ENCODE assay signal across 1 cellular context in the genomic region with DNA sequence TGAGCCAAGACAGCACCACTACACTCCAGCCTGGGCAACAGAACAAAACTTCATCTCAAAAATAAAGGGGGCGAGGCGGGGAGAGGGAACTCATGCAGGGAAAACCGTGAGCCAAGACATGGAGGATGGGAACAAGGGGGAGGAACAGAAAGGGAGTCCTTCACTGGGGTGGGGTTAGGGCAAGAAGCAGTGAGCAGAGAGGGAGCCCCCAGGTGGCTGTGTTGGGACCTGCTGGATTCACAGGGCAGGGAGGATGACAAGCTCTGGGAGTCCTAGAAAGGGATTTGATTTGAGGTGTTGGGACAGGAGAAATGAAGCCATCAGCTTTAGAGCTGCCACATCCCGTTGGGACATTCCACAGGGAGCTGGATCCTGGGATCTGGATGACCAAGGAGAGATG.
TF ChIP-seq lines count a peak whose summit lies in the region.

No MANE protein-coding gene starts in this region.

TF ChIP-seq in GM23338, 12 proteins besides CTCF, POLR2A, EP300 and RAD21 (continued from another document):
- TF ChIP-seq, protein P1, sequence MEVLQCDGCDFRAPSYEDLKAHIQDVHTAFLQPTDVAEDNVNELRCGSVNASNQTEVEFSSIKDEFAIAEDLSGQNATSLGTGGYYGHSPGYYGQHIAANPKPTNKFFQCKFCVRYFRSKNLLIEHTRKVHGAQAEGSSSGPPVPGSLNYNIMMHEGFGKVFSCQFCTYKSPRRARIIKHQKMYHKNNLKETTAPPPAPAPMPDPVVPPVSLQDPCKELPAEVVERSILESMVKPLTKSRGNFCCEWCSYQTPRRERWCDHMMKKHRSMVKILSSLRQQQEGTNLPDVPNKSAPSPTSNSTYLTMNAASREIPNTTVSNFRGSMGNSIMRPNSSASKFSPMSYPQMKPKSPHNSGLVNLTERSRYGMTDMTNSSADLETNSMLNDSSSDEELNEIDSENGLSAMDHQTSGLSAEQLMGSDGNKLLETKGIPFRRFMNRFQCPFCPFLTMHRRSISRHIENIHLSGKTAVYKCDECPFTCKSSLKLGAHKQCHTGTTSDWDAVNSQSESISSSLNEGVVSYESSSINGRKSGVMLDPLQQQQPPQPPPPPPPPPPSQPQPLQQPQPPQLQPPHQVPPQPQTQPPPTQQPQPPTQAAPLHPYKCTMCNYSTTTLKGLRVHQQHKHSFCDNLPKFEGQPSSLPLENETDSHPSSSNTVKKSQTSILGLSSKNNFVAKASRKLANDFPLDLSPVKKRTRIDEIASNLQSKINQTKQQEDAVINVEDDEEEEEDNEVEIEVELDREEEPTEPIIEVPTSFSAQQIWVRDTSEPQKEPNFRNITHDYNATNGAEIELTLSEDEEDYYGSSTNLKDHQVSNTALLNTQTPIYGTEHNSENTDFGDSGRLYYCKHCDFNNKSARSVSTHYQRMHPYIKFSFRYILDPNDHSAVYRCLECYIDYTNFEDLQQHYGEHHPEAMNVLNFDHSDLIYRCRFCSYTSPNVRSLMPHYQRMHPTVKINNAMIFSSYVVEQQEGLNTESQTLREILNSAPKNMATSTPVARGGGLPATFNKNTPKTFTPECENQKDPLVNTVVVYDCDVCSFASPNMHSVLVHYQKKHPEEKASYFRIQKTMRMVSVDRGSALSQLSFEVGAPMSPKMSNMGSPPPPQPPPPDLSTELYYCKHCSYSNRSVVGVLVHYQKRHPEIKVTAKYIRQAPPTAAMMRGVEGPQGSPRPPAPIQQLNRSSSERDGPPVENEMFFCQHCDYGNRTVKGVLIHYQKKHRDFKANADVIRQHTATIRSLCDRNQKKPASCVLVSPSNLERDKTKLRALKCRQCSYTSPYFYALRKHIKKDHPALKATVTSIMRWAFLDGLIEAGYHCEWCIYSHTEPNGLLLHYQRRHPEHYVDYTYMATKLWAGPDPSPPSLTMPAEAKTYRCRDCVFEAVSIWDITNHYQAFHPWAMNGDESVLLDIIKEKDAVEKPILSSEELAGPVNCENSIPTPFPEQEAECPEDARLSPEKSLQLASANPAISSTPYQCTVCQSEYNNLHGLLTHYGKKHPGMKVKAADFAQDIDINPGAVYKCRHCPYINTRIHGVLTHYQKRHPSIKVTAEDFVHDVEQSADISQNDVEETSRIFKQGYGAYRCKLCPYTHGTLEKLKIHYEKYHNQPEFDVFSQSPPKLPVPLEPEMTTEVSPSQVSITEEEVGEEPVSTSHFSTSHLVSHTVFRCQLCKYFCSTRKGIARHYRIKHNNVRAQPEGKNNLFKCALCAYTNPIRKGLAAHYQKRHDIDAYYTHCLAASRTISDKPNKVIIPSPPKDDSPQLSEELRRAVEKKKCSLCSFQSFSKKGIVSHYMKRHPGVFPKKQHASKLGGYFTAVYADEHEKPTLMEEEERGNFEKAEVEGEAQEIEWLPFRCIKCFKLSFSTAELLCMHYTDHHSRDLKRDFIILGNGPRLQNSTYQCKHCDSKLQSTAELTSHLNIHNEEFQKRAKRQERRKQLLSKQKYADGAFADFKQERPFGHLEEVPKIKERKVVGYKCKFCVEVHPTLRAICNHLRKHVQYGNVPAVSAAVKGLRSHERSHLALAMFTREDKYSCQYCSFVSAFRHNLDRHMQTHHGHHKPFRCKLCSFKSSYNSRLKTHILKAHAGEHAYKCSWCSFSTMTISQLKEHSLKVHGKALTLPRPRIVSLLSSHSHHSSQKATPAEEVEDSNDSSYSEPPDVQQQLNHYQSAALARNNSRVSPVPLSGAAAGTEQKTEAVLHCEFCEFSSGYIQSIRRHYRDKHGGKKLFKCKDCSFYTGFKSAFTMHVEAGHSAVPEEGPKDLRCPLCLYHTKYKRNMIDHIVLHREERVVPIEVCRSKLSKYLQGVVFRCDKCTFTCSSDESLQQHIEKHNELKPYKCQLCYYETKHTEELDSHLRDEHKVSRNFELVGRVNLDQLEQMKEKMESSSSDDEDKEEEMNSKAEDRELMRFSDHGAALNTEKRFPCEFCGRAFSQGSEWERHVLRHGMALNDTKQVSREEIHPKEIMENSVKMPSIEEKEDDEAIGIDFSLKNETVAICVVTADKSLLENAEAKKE (CRISPR knock-in tag; IDR thresholded peaks at IDR 0.05): no peak
- no peak for TF ChIP-seq NANOG (IDR thresholded peaks at IDR 0.05; ENCODE audit: borderline replicate concordance)
- no peak for TF ChIP-seq ZNF331 (CRISPR knock-in tag; IDR thresholded peaks at IDR 0.05; ENCODE audit: low read depth)
- no peak for TF ChIP-seq STAT1 (IDR thresholded peaks at IDR 0.05; ENCODE audit: unreplicated experiment)
- TF ChIP-seq POLR2AphosphoS5 (IDR thresholded peaks at IDR 0.05; ENCODE audit: low read depth): no peak
- TF ChIP-seq, protein P2, sequence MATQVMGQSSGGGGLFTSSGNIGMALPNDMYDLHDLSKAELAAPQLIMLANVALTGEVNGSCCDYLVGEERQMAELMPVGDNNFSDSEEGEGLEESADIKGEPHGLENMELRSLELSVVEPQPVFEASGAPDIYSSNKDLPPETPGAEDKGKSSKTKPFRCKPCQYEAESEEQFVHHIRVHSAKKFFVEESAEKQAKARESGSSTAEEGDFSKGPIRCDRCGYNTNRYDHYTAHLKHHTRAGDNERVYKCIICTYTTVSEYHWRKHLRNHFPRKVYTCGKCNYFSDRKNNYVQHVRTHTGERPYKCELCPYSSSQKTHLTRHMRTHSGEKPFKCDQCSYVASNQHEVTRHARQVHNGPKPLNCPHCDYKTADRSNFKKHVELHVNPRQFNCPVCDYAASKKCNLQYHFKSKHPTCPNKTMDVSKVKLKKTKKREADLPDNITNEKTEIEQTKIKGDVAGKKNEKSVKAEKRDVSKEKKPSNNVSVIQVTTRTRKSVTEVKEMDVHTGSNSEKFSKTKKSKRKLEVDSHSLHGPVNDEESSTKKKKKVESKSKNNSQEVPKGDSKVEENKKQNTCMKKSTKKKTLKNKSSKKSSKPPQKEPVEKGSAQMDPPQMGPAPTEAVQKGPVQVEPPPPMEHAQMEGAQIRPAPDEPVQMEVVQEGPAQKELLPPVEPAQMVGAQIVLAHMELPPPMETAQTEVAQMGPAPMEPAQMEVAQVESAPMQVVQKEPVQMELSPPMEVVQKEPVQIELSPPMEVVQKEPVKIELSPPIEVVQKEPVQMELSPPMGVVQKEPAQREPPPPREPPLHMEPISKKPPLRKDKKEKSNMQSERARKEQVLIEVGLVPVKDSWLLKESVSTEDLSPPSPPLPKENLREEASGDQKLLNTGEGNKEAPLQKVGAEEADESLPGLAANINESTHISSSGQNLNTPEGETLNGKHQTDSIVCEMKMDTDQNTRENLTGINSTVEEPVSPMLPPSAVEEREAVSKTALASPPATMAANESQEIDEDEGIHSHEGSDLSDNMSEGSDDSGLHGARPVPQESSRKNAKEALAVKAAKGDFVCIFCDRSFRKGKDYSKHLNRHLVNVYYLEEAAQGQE (IDR thresholded peaks at IDR 0.05; ENCODE audit: unreplicated experiment): no peak
- TF ChIP-seq CREB1 (CRISPR knock-in tag; IDR thresholded peaks at IDR 0.05; ENCODE audit: low read depth): no peak
